19 cellular contexts compared by ENCODE assay signal in genomic region chr15:69748131-69748530, GRCh38.
DNase-seq lines count a peak whose midpoint lies in the region; ATAC-seq lines count a peak whose summit lies in the region.
"Had no signal": no experiment of that assay in that cellular context is flagged by ENCODE, and none has a peak within 500 bp of the region (broad histone marks: within the 10 kb centered on the region; RNA-seq: fewer than 3 reads in every experiment).

No MANE protein-coding gene starts in this region.

- DNase-seq in activated CD8-positive, alpha-beta memory T cell treated with anti-CD3 and anti-CD28 coated beads for 24 hours = peak; percentile 50
- no peak for DNase-seq in activated CD8-positive, alpha-beta memory T cell treated with anti-CD3 and anti-CD28 coated beads, Interleukin-2, amount 10 ng/mL, durations not matched to agents 7 days and 5 days
- DNase-seq in NCI-H1694 treated with DMSO at 0.1 percent for 48 hours (lab: John Stamatoyannopoulos, UW) (peak; percentile 80), left lobe of liver (ENCODE audit: low spot score) (peak; percentile 30), superior temporal gyrus (ENCODE audit: extremely low spot score) (peak; percentile 48), iPS-NIHi11 (ENCODE audit: low spot score) (no peak), G401 (ENCODE audit: low spot score) (no peak), MG63 (no peak)
- DNase-seq: GF-D8; H7; NCI-H1417; NCI-H1930; NCI-H446 treated with DMSO at 0.1 percent for 48 hours; NCI-H69; NK-92 treated with Interleukin-12 subunit alpha and Interleukin-12 subunit beta, amount 100 ng/mL, for 24 hours; SHP77 treated with DMSO at 0.1 percent for 48 hours; SK-N-SH had no signal

- H3K4me1 Mint-ChIP-seq in activated CD8-positive, alpha-beta memory T cell treated with anti-CD3 and anti-CD28 coated beads, Interleukin-2, amount 10 ng/mL, durations not matched to agents 7 days and 5 days = peaks cover 38% of the 10 kb centered on the region

- in situ Hi-C loops in G401 (cut with HindIII; ENCODE audit: low sequenced_read_pairs) = no loop called here

- peaks cover 31% of the 10 kb centered on the region for H3K36me3 Mint-ChIP-seq in activated CD8-positive, alpha-beta memory T cell treated with anti-CD3 and anti-CD28 coated beads, Interleukin-2, amount 10 ng/mL, durations not matched to agents 7 days and 5 days
- H3K36me3 Mint-ChIP-seq: CD8-positive, alpha-beta T cell had no signal

- no peak overlapping the region for H3K27ac Mint-ChIP-seq in activated CD8-positive, alpha-beta memory T cell treated with anti-CD3 and anti-CD28 coated beads, Interleukin-2, amount 10 ng/mL, durations not matched to agents 7 days and 5 days
- H3K27ac Mint-ChIP-seq: CD8-positive, alpha-beta T cell had no signal

- peaks cover 31% of the 10 kb centered on the region for H3K27me3 Mint-ChIP-seq in activated CD8-positive, alpha-beta memory T cell treated with anti-CD3 and anti-CD28 coated beads, Interleukin-2, amount 10 ng/mL, durations not matched to agents 7 days and 5 days

- ATAC-seq in activated CD8-positive, alpha-beta memory T cell treated with anti-CD3 and anti-CD28 coated beads, Interleukin-2, amount 10 ng/mL, durations not matched to agents 7 days and 5 days = no peak
- no peak for ATAC-seq in left lobe of liver
- ATAC-seq: CD8-positive, alpha-beta T cell had no signal

- no peaks in the 10 kb centered on the region for H3K36me3 ChIP-seq in MG63
- H3K36me3 ChIP-seq: BLaER1 had no signal

- H3K4me3 Mint-ChIP-seq in activated CD8-positive, alpha-beta memory T cell treated with anti-CD3 and anti-CD28 coated beads, Interleukin-2, amount 10 ng/mL, durations not matched to agents 7 days and 5 days = no peak overlapping the region
- H3K4me3 Mint-ChIP-seq: CD8-positive, alpha-beta T cell had no signal

- CTCF ChIA-PET in activated CD8-positive, alpha-beta memory T cell treated with anti-CD3 and anti-CD28 coated beads, Interleukin-2, amount 10 ng/mL, durations not matched to agents 7 days and 5 days (lab: Charles Lee) = interaction anchor here (1.0 to 2.3 kb wide), 2 partner anchors 11 to 34 kb away, joined by 3 to 9 read pairs; no protein-coding TSS in a partner anchor

- H3K9me3 Mint-ChIP-seq in activated CD8-positive, alpha-beta memory T cell treated with anti-CD3 and anti-CD28 coated beads, Interleukin-2, amount 10 ng/mL, durations not matched to agents 7 days and 5 days (ENCODE audit: low read depth) = peaks cover 15% of the 10 kb centered on the region
- H3K9me3 Mint-ChIP-seq: CD8-positive, alpha-beta T cell had no signal

- 0 out of 2 replicates have a peak, but pooled peaks cover 2% of the 10 kb centered on the region for H3K27me3 ChIP-seq in MG63

- peaks cover 10% of the 10 kb centered on the region for H3K9me3 ChIP-seq in MG63

- H3K4me3 ChIP-seq in MG63 = no peak overlapping the region
- H3K4me3 ChIP-seq: BLaER1 had no signal

Comparison
In these comparisons a context has a peak if more than half of its experiments do, and no peak if none do; other contexts are left out.
1. DNase-seq: peak in activated CD8-positive, alpha-beta memory T cell treated with anti-CD3 and anti-CD28 coated beads for 24 hours (single experiment), NCI-H1694 treated with DMSO at 0.1 percent for 48 hours (single experiment), left lobe of liver (single experiment) and superior temporal gyrus (single experiment); none in activated CD8-positive, alpha-beta memory T cell treated with anti-CD3 and anti-CD28 coated beads, Interleukin-2, amount 10 ng/mL, durations not matched to agents 7 days and 5 days (single experiment), iPS-NIHi11 (single experiment), G401 (single experiment) and MG63 (single experiment).